Comparison of ENCODE assay signal across 1 cellular context in genomic region chr2:138537170-138537915, GRCh38.
TF ChIP-seq lines count a peak whose summit lies in the region.

No MANE protein-coding gene starts in this region.

TF ChIP-seq in WTC11, 78 proteins besides CTCF, POLR2A, EP300 and RAD21 (continued from another document):
- no peak for TF ChIP-seq ZNF512 (CRISPR knock-in tag; IDR thresholded peaks at IDR 0.05; ENCODE audit: borderline replicate concordance)
- TF ChIP-seq, protein P1, sequence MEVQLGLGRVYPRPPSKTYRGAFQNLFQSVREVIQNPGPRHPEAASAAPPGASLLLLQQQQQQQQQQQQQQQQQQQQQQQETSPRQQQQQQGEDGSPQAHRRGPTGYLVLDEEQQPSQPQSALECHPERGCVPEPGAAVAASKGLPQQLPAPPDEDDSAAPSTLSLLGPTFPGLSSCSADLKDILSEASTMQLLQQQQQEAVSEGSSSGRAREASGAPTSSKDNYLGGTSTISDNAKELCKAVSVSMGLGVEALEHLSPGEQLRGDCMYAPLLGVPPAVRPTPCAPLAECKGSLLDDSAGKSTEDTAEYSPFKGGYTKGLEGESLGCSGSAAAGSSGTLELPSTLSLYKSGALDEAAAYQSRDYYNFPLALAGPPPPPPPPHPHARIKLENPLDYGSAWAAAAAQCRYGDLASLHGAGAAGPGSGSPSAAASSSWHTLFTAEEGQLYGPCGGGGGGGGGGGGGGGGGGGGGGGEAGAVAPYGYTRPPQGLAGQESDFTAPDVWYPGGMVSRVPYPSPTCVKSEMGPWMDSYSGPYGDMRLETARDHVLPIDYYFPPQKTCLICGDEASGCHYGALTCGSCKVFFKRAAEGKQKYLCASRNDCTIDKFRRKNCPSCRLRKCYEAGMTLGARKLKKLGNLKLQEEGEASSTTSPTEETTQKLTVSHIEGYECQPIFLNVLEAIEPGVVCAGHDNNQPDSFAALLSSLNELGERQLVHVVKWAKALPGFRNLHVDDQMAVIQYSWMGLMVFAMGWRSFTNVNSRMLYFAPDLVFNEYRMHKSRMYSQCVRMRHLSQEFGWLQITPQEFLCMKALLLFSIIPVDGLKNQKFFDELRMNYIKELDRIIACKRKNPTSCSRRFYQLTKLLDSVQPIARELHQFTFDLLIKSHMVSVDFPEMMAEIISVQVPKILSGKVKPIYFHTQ (CRISPR knock-in tag; IDR thresholded peaks at IDR 0.05) = no peak
- no peak for TF ChIP-seq OVOL2 (CRISPR knock-in tag; IDR thresholded peaks at IDR 0.05; ENCODE audit: borderline replicate concordance)
- no peak for TF ChIP-seq ZNF121 (CRISPR knock-in tag; IDR thresholded peaks at IDR 0.05)
- no peak for TF ChIP-seq ZNF416 (CRISPR knock-in tag; IDR thresholded peaks at IDR 0.05)
- TF ChIP-seq ZNF396 (CRISPR knock-in tag; IDR thresholded peaks at IDR 0.05; ENCODE audit: borderline replicate concordance) = no peak
- no peak for TF ChIP-seq ZNF263 (CRISPR knock-in tag; IDR thresholded peaks at IDR 0.05; ENCODE audit: low read depth)
- TF ChIP-seq, protein P2, sequence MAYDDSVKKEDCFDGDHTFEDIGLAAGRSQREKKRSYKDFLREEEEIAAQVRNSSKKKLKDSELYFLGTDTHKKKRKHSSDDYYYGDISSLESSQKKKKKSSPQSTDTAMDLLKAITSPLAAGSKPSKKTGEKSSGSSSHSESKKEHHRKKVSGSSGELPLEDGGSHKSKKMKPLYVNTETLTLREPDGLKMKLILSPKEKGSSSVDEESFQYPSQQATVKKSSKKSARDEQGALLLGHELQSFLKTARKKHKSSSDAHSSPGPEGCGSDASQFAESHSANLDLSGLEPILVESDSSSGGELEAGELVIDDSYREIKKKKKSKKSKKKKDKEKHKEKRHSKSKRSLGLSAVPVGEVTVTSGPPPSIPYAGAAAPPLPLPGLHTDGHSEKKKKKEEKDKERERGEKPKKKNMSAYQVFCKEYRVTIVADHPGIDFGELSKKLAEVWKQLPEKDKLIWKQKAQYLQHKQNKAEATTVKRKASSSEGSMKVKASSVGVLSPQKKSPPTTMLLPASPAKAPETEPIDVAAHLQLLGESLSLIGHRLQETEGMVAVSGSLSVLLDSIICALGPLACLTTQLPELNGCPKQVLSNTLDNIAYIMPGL (CRISPR knock-in tag; IDR thresholded peaks at IDR 0.05) = no peak
- TF ChIP-seq E2F1 (CRISPR knock-in tag; IDR thresholded peaks at IDR 0.05) = no peak
- TF ChIP-seq GTF2I (CRISPR knock-in tag; conservative IDR thresholded peaks at IDR 0.05) = no peak
- TF ChIP-seq GABPB1 (CRISPR knock-in tag; IDR thresholded peaks at IDR 0.05) = no peak
